In the genomic region with DNA sequence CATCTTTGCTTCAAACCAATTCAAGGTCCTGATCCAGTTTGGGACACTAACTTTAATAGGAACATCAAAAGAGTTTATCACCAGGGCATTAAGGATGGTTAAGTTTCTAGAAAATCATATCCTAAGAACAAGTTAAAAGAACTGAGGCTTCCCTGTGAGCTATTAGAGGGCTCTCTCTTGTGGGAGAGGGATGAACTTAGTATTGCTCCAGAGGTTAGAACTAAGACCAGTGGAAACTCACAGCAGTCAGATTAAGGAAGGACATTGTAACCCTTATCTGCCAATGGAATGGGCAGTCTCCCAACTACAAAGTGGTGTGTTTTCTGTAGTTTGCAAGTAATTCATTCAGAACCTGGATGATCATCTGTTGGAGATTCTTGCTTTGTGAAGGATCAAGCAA, we compare ENCODE assay signal across 1 cellular context.
TF ChIP-seq lines count a peak whose summit lies in the region.

No MANE protein-coding gene starts in this region.

TF ChIP-seq in H1, 55 proteins besides CTCF, POLR2A, EP300 and RAD21 (continued from another document):
- TF ChIP-seq, protein P1, sequence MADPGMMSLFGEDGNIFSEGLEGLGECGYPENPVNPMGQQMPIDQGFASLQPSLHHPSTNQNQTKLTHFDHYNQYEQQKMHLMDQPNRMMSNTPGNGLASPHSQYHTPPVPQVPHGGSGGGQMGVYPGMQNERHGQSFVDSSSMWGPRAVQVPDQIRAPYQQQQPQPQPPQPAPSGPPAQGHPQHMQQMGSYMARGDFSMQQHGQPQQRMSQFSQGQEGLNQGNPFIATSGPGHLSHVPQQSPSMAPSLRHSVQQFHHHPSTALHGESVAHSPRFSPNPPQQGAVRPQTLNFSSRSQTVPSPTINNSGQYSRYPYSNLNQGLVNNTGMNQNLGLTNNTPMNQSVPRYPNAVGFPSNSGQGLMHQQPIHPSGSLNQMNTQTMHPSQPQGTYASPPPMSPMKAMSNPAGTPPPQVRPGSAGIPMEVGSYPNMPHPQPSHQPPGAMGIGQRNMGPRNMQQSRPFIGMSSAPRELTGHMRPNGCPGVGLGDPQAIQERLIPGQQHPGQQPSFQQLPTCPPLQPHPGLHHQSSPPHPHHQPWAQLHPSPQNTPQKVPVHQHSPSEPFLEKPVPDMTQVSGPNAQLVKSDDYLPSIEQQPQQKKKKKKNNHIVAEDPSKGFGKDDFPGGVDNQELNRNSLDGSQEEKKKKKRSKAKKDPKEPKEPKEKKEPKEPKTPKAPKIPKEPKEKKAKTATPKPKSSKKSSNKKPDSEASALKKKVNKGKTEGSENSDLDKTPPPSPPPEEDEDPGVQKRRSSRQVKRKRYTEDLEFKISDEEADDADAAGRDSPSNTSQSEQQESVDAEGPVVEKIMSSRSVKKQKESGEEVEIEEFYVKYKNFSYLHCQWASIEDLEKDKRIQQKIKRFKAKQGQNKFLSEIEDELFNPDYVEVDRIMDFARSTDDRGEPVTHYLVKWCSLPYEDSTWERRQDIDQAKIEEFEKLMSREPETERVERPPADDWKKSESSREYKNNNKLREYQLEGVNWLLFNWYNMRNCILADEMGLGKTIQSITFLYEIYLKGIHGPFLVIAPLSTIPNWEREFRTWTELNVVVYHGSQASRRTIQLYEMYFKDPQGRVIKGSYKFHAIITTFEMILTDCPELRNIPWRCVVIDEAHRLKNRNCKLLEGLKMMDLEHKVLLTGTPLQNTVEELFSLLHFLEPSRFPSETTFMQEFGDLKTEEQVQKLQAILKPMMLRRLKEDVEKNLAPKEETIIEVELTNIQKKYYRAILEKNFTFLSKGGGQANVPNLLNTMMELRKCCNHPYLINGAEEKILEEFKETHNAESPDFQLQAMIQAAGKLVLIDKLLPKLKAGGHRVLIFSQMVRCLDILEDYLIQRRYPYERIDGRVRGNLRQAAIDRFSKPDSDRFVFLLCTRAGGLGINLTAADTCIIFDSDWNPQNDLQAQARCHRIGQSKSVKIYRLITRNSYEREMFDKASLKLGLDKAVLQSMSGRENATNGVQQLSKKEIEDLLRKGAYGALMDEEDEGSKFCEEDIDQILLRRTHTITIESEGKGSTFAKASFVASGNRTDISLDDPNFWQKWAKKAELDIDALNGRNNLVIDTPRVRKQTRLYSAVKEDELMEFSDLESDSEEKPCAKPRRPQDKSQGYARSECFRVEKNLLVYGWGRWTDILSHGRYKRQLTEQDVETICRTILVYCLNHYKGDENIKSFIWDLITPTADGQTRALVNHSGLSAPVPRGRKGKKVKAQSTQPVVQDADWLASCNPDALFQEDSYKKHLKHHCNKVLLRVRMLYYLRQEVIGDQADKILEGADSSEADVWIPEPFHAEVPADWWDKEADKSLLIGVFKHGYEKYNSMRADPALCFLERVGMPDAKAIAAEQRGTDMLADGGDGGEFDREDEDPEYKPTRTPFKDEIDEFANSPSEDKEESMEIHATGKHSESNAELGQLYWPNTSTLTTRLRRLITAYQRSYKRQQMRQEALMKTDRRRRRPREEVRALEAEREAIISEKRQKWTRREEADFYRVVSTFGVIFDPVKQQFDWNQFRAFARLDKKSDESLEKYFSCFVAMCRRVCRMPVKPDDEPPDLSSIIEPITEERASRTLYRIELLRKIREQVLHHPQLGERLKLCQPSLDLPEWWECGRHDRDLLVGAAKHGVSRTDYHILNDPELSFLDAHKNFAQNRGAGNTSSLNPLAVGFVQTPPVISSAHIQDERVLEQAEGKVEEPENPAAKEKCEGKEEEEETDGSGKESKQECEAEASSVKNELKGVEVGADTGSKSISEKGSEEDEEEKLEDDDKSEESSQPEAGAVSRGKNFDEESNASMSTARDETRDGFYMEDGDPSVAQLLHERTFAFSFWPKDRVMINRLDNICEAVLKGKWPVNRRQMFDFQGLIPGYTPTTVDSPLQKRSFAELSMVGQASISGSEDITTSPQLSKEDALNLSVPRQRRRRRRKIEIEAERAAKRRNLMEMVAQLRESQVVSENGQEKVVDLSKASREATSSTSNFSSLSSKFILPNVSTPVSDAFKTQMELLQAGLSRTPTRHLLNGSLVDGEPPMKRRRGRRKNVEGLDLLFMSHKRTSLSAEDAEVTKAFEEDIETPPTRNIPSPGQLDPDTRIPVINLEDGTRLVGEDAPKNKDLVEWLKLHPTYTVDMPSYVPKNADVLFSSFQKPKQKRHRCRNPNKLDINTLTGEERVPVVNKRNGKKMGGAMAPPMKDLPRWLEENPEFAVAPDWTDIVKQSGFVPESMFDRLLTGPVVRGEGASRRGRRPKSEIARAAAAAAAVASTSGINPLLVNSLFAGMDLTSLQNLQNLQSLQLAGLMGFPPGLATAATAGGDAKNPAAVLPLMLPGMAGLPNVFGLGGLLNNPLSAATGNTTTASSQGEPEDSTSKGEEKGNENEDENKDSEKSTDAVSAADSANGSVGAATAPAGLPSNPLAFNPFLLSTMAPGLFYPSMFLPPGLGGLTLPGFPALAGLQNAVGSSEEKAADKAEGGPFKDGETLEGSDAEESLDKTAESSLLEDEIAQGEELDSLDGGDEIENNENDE (IDR thresholded peaks at IDR 0.05; ENCODE audit: insufficient replicate concordance, low read length) = no peak
- TF ChIP-seq KDM4A (IDR thresholded peaks at IDR 0.05; ENCODE audit: low read depth, low read length, severe bottlenecking) (no peak), NRF1 (IDR thresholded peaks at IDR 0.05; ENCODE audit: low read depth, low read length) (no peak), CREB1 (IDR thresholded peaks at IDR 0.05) (no peak), SIX5 (IDR thresholded peaks at IDR 0.05; ENCODE audit: low read depth, low read length) (no peak), MAFK (IDR thresholded peaks at IDR 0.05; ENCODE audit: low read depth, low read length) (no peak), POU5F1 (IDR thresholded peaks at IDR 0.05; ENCODE audit: low read depth, low read length) (no peak)
- TF ChIP-seq, protein P2, sequence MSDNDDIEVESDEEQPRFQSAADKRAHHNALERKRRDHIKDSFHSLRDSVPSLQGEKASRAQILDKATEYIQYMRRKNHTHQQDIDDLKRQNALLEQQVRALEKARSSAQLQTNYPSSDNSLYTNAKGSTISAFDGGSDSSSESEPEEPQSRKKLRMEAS (IDR thresholded peaks at IDR 0.05) = no peak
TF ChIP-seq in H1: peak in this region for 0.
